ENCODE assay signal across 24 cellular contexts in genomic region chr1:186781731-186782130, GRCh38. TPM values are rescaled to one million over a fixed set of nuclear protein-coding genes. Genes with fewer than 3 reads are reported as not detected.
"Had no signal": no experiment of that assay in that cellular context is flagged by ENCODE, and none has a peak within 500 bp of the region (broad histone marks: within the 10 kb centered on the region; RNA-seq: fewer than 3 reads in every experiment).

No MANE protein-coding gene starts in this region.

- H3K4me1 ChIP-seq: colonic mucosa, transverse colon had no signal

- DNase-seq: activated CD4-positive, alpha-beta T cell treated with anti-CD3 and anti-CD28 coated beads, Interleukin-2, amount 10 ng/mL, durations not matched to agents 24 days and 14 days; activated CD8-positive, alpha-beta T cell treated with anti-CD3 and anti-CD28 coated beads for 36 hours; activated naive CD4-positive, alpha-beta T cell treated with Interleukin-2 at 50 U/mL for 16 hours; activated naive CD8-positive, alpha-beta T cell treated with anti-CD3 and anti-CD28 coated beads, Interleukin-2, amount 10 ng/mL, durations not matched to agents 7 days and 5 days; activated T-cell treated with anti-CD3 and anti-CD28 coated beads, Interleukin-2, amount 50 U/mL, for 1 hour; amygdala; colonic mucosa; erythroblast; hippocampal formation; midbrain; retina; stimulated activated CD4-positive, alpha-beta T cell treated with anti-CD3 and anti-CD28 coated beads, Interleukin-4, amount 100 ng/mL, for 1 hour; stimulated activated naive CD8-positive, alpha-beta T cell treated with anti-CD3 and anti-CD28 coated beads, Interleukin-15, amount 100 ng/mL, for 72 hours; T1000; transverse colon had no signal

- H3K4me1 Mint-ChIP-seq: activated CD4-positive, alpha-beta T cell treated with anti-CD3 and anti-CD28 coated beads, Interleukin-2, amount 10 ng/mL, durations not matched to agents 24 days and 14 days; activated naive CD8-positive, alpha-beta T cell treated with anti-CD3 and anti-CD28 coated beads, Interleukin-2, amount 10 ng/mL, durations not matched to agents 7 days and 5 days; brain; central memory CD8-positive, alpha-beta T cell; nephron; stimulated activated naive CD8-positive, alpha-beta T cell treated with anti-CD3 and anti-CD28 coated beads, Interleukin-15, amount 100 ng/mL, for 72 hours had no signal

- ATAC-seq: activated CD8-positive, alpha-beta T cell treated with anti-CD3 and anti-CD28 coated beads for 36 hours; stimulated activated naive CD8-positive, alpha-beta T cell treated with anti-CD3 and anti-CD28 coated beads, Interleukin-15, amount 100 ng/mL, for 72 hours had no signal

- H3K27ac Mint-ChIP-seq: activated CD4-positive, alpha-beta T cell treated with anti-CD3 and anti-CD28 coated beads, Interleukin-2, amount 10 ng/mL, durations not matched to agents 24 days and 14 days; activated CD8-positive, alpha-beta T cell treated with anti-CD3 and anti-CD28 coated beads for 36 hours; activated naive CD8-positive, alpha-beta T cell treated with anti-CD3 and anti-CD28 coated beads, Interleukin-2, amount 10 ng/mL, durations not matched to agents 7 days and 5 days; activated T-helper 2 cell treated with anti-CD3 and anti-CD28 coated beads, Interferon-gamma antibody, Interleukin-2, Interleukin-4, amounts not matched to agents 10 μg/mL and 5 μg/mL and 100 μg/mL, durations not matched to agents 14 hours and 24 hours and 36 hours; brain; nephron; stimulated activated naive CD8-positive, alpha-beta T cell treated with anti-CD3 and anti-CD28 coated beads, Interleukin-15, amount 100 ng/mL, for 72 hours had no signal

- FAIRE-seq: endometrium, islet of Langerhans had no signal

- H3K36me3 Mint-ChIP-seq: activated naive CD8-positive, alpha-beta T cell treated with anti-CD3 and anti-CD28 coated beads, Interleukin-2, amount 10 ng/mL, durations not matched to agents 7 days and 5 days; brain had no signal

- H3K27me3 Mint-ChIP-seq: activated CD8-positive, alpha-beta T cell treated with anti-CD3 and anti-CD28 coated beads for 36 hours; activated naive CD8-positive, alpha-beta T cell treated with anti-CD3 and anti-CD28 coated beads, Interleukin-2, amount 10 ng/mL, durations not matched to agents 7 days and 5 days; central memory CD8-positive, alpha-beta T cell had no signal

- H3K27me3 ChIP-seq: colonic mucosa, suprapubic skin, transverse colon had no signal

- H3K4me3 ChIP-seq: colonic mucosa, skin epidermis, suprapubic skin, transverse colon had no signal

- H3K9me3 ChIP-seq: colonic mucosa, suprapubic skin, transverse colon had no signal

- H3K27ac ChIP-seq: colonic mucosa, suprapubic skin, transverse colon had no signal

- H3K36me3 ChIP-seq: colonic mucosa, suprapubic skin, transverse colon had no signal

- H3K4me3 Mint-ChIP-seq: activated CD4-positive, alpha-beta T cell treated with anti-CD3 and anti-CD28 coated beads, Interleukin-2, amount 10 ng/mL, durations not matched to agents 24 days and 14 days; activated CD8-positive, alpha-beta T cell treated with anti-CD3 and anti-CD28 coated beads for 36 hours; activated naive CD8-positive, alpha-beta T cell treated with anti-CD3 and anti-CD28 coated beads, Interleukin-2, amount 10 ng/mL, durations not matched to agents 7 days and 5 days; brain; central memory CD8-positive, alpha-beta T cell; nephron; stimulated activated naive CD8-positive, alpha-beta T cell treated with anti-CD3 and anti-CD28 coated beads, Interleukin-15, amount 100 ng/mL, for 72 hours had no signal

- H3K9me3 Mint-ChIP-seq: activated CD4-positive, alpha-beta T cell treated with anti-CD3 and anti-CD28 coated beads, Interleukin-2, amount 10 ng/mL, durations not matched to agents 24 days and 14 days; activated CD8-positive, alpha-beta T cell treated with anti-CD3 and anti-CD28 coated beads for 36 hours; activated naive CD8-positive, alpha-beta T cell treated with anti-CD3 and anti-CD28 coated beads, Interleukin-2, amount 10 ng/mL, durations not matched to agents 7 days and 5 days; activated T-helper 2 cell treated with anti-CD3 and anti-CD28 coated beads, Interferon-gamma antibody, Interleukin-2, Interleukin-4, amounts not matched to agents 10 μg/mL and 5 μg/mL and 100 μg/mL, durations not matched to agents 14 hours and 24 hours and 36 hours; brain; central memory CD8-positive, alpha-beta T cell; nephron; stimulated activated naive CD8-positive, alpha-beta T cell treated with anti-CD3 and anti-CD28 coated beads, Interleukin-15, amount 100 ng/mL, for 72 hours had no signal

RNA-seq across cellular contexts. Expression of gene PLA2G4A, which starts 47.0 kb away (rescaled TPM):
- total RNA-seq: T-helper 1 cell treated with Interleukin-12 subunit alpha and Interleukin-12 subunit beta and Interleukin-4 antibody, amounts not matched to agents 30 ng/mL and 1 ng/mL, for 36 hours had no signal
